Comparison of ENCODE assay signal across 25 cellular contexts in genomic region chr17:48179071-48179945, GRCh38.
DNase-seq lines count a peak whose midpoint lies in the region; ATAC-seq lines count a peak whose summit lies in the region.
"Had no signal": no experiment of that assay in that cellular context is flagged by ENCODE, and none has a peak within 500 bp of the region (broad histone marks: within the 10 kb centered on the region; RNA-seq: fewer than 3 reads in every experiment).

No MANE protein-coding gene starts in this region.

- POLR2A ChIA-PET in naive thymus-derived CD4-positive, alpha-beta T cell (lab: Charles Lee) = no interaction called here

- H3K27me3 ChIP-seq in naive thymus-derived CD4-positive, alpha-beta T cell (ENCODE audit: control insufficient read depth in 2 of 2, insufficient read depth in 2 of 2, low read length in 2 of 2) = no peaks in the 10 kb centered on the region
- H3K27me3 ChIP-seq: BLaER1, neural progenitor cell had no signal

- no peak overlapping the region for H3K27ac ChIP-seq in naive thymus-derived CD4-positive, alpha-beta T cell (ENCODE audit: low read depth, low read length)
- H3K27ac ChIP-seq: BLaER1, left ventricle myocardium inferior, neural progenitor cell, upper lobe of right lung had no signal

- in situ Hi-C loops in KBM-7 (cut with MboI; ENCODE audit: low pct_unique_long_range_greater_than_20kb, low sequenced_read_pairs) = no loop called here

- no peaks in the 10 kb centered on the region for H3K4me1 ChIP-seq in naive thymus-derived CD4-positive, alpha-beta T cell (ENCODE audit: control insufficient read depth in 2 of 2, insufficient read depth in 2 of 2, low read length in 2 of 2)
- H3K4me1 ChIP-seq: left ventricle myocardium inferior, upper lobe of right lung had no signal

- CTCF ChIA-PET in naive thymus-derived CD4-positive, alpha-beta T cell (lab: Charles Lee) = no interaction called here

- H3K9me3 ChIP-seq in naive thymus-derived CD4-positive, alpha-beta T cell (ENCODE audit: control insufficient read depth in 2 of 3, low read length in 3 of 3) = no peaks in the 10 kb centered on the region
- H3K9me3 ChIP-seq: BLaER1, left ventricle myocardium inferior, upper lobe of right lung had no signal

- H3K4me1 Mint-ChIP-seq in naive thymus-derived CD4-positive, alpha-beta T cell = peaks cover 12 to 41% (median 22%) of the 10 kb centered on the region in 7 donors

- no peaks in the 10 kb centered on the region for H3K27me3 Mint-ChIP-seq in naive thymus-derived CD4-positive, alpha-beta T cell

- intact Hi-C loops in naive thymus-derived CD4-positive, alpha-beta T cell (cut with micrococcal nuclease) = loop anchor here in 1 of 2 donors (10.0 kb wide), 2 partner anchors 95 to 415 kb away; partner anchors contain the start of genes HOXB3 and HOXB5

- H3K27ac Mint-ChIP-seq in naive thymus-derived CD4-positive, alpha-beta T cell = peak overlapping the region in 6 of 9 donors; percentile 9 to 59 (median 22)
- H3K27ac Mint-ChIP-seq: neural progenitor cell; T-helper 1 cell treated with Interleukin-12 subunit alpha and Interleukin-12 subunit beta and Interleukin-4 antibody, amounts not matched to agents 30 μg/mL and 1 μg/mL, for 36 hours had no signal

- H3K4me3 ChIP-seq in naive thymus-derived CD4-positive, alpha-beta T cell (ENCODE audit: low read length) = no peak overlapping the region
- H3K4me3 ChIP-seq: BLaER1, left ventricle myocardium inferior, neural progenitor cell, upper lobe of right lung had no signal

- peaks cover 37 to 70% (median 38%) of the 10 kb centered on the region in 5 donors for H3K36me3 Mint-ChIP-seq in naive thymus-derived CD4-positive, alpha-beta T cell
- H3K36me3 Mint-ChIP-seq: neural progenitor cell had no signal

- H3K4me3 Mint-ChIP-seq in naive thymus-derived CD4-positive, alpha-beta T cell = no peak overlapping the region
- H3K4me3 Mint-ChIP-seq: immature natural killer cell; neural progenitor cell; T-helper 1 cell treated with Interleukin-12 subunit alpha and Interleukin-12 subunit beta and Interleukin-4 antibody, amounts not matched to agents 30 μg/mL and 1 μg/mL, for 36 hours had no signal

- peaks cover 0 to 2% (median 0%) of the 10 kb centered on the region in 11 donors for H3K9me3 Mint-ChIP-seq in naive thymus-derived CD4-positive, alpha-beta T cell
- H3K9me3 Mint-ChIP-seq: activated naive CD4-positive, alpha-beta T cell treated with anti-CD3 and anti-CD28 coated beads, Interleukin-2, amount 50 U/mL, for 72 hours; immature natural killer cell; neural progenitor cell; T-helper 1 cell treated with Interleukin-12 subunit alpha and Interleukin-12 subunit beta and Interleukin-4 antibody, amounts not matched to agents 30 μg/mL and 1 μg/mL, for 36 hours had no signal

- DNase-seq in NCI-H2107 treated with DMSO at 0.1 percent for 48 hours (lab: John Stamatoyannopoulos, UW; ENCODE audit: unreplicated experiment) = peak; percentile 21
- no peak for DNase-seq in NCI-H2107 (lab: John Stamatoyannopoulos, UW)
- DNase-seq in EL = peak; percentile 57
- peak; percentile 9 for DNase-seq in amniotic epithelial cell (ENCODE audit: low read depth)
- no peak for DNase-seq in naive thymus-derived CD4-positive, alpha-beta T cell
- DNase-seq in KBM-7 = no peak
- DNase-seq in activated effector memory CD4-positive, alpha-beta T cell treated with anti-CD3 and anti-CD28 coated beads, Interleukin-2, amount 50 U/mL, for 16 hours = no peak
- DNase-seq in foreskin melanocyte = no peak
- DNase-seq: 8988T; activated CD4-positive, alpha-beta T cell treated with anti-CD3 and anti-CD28 coated beads, Interleukin-2, amount 50 U/mL, for 4 hours; Calu3; dermis blood vessel endothelial cell; immature natural killer cell; left ventricle myocardium inferior; midbrain; MM.1S; NCI-H1436 treated with DMSO at 0.1 percent for 48 hours; NCI-H226; SIG-M5; stimulated activated CD4-positive, alpha-beta T cell treated with anti-CD3 and anti-CD28 coated beads, Interleukin-12 subunit alpha, Interleukin-12 subunit beta, amount 100 ng/mL, for 4 hours; upper lobe of right lung had no signal

- no peak for ATAC-seq in naive thymus-derived CD4-positive, alpha-beta T cell
- ATAC-seq: upper lobe of right lung had no signal

- peaks cover 8 to 80% (median 16%) of the 10 kb centered on the region in 3 experiments for H3K36me3 ChIP-seq in naive thymus-derived CD4-positive, alpha-beta T cell (ENCODE audit: control insufficient read depth in 2 of 3, insufficient read depth in 3 of 3, low read length in 3 of 3)
- H3K36me3 ChIP-seq: BLaER1, left ventricle myocardium inferior, neural progenitor cell, upper lobe of right lung had no signal

Comparison
In these comparisons a context has a peak if more than half of its experiments do, and no peak if none do; other contexts are left out.
1. DNase-seq: peak in NCI-H2107 treated with DMSO at 0.1 percent for 48 hours (single experiment), EL (single experiment) and amniotic epithelial cell (single experiment); none in NCI-H2107 (single experiment), naive thymus-derived CD4-positive, alpha-beta T cell (0 of 9), KBM-7 (single experiment), activated effector memory CD4-positive, alpha-beta T cell treated with anti-CD3 and anti-CD28 coated beads, Interleukin-2, amount 50 U/mL, for 16 hours (single experiment) and foreskin melanocyte (single experiment).